21 cellular contexts compared by ENCODE assay signal in genomic region chr1:189623336-189623735, GRCh38.
"Had no signal": no experiment of that assay in that cellular context is flagged by ENCODE, and none has a peak within 500 bp of the region (broad histone marks: within the 10 kb centered on the region; RNA-seq: fewer than 3 reads in every experiment).

No MANE protein-coding gene starts in this region.

- H3K27me3 ChIP-seq: ovary, right atrium auricular region, right lobe of liver, tibial nerve, uterus had no signal

- DNase-seq: islet precursor cell; left ventricle myocardium inferior; midbrain; mucosa of descending colon; naive thymus-derived CD4-positive, alpha-beta T cell; ovary; right lobe of liver; stimulated activated CD4-positive, alpha-beta T cell treated with anti-CD3 and anti-CD28 coated beads, Interleukin-1b, Interleukin-23, amount 100 ng/mL, for 48 hours; stimulated activated CD4-positive, alpha-beta T cell treated with anti-CD3 and anti-CD28 coated beads, Interleukin-2, amount 100 ng/mL, for 48 hours; stimulated activated CD4-positive, alpha-beta T cell treated with anti-CD3 and anti-CD28 coated beads, Interleukin-4, amount 100 ng/mL, for 4 hours; stimulated activated CD8-positive, alpha-beta memory T cell treated with anti-CD3 and anti-CD28 coated beads, Interleukin-4, amount 100 ng/mL, for 48 hours; stimulated activated naive CD4-positive, alpha-beta T cell treated with Interleukin-2 at 50 U/mL for 16 hours; stimulated activated naive CD8-positive, alpha-beta T cell treated with anti-CD3 and anti-CD28 coated beads, Interleukin-15, amount 100 ng/mL, for 72 hours; substantia nigra; uterus had no signal

- H3K4me3 ChIP-seq: left ventricle myocardium inferior, lung, mucosa of descending colon, ovary, right atrium auricular region, right lobe of liver, smooth muscle cell, tibial nerve, uterus had no signal

- ATAC-seq: mucosa of descending colon; naive thymus-derived CD4-positive, alpha-beta T cell; natural killer cell treated with Interleukin-12 subunit alpha and Interleukin-12 subunit beta and Interleukin-15 and Interleukin-18, amount 100 ng/mL, for 72 hours; right lobe of liver; stimulated activated memory B cell treated with anti-CD40 and anti-IgM and Interleukin-4, amounts not matched to agents 10 μg/mL and 1 μg/mL and 100 μg/mL, for 72 hours; stimulated activated naive CD8-positive, alpha-beta T cell treated with anti-CD3 and anti-CD28 coated beads, Interleukin-15, amount 100 ng/mL, for 72 hours had no signal

- H3K36me3 ChIP-seq: left ventricle myocardium inferior, ovary, right atrium auricular region, right lobe of liver, tibial nerve, uterus had no signal
